ENCODE assay signal across 24 cellular contexts in the genomic region with DNA sequence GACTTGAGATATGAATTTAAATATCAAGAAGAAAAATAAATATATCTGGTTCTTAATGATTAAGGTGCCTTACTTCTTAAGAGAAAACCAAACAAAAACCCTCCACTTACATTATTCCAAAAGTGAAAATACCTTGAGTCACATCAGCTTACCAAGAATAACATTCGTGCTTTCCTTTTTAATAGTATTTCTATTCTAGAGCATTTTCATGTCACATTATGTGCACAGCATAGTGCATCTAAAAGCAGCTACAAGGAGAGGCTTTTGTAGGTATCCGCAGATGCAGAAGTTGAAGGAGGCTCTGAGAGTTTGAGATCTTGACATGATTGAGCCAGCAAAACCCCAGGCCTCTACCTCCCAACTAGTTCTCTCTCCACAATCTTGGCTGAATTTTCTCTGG.
DNase-seq lines count a peak whose midpoint lies in the region; ATAC-seq, FAIRE-seq and TF ChIP-seq lines count a peak whose summit lies in the region.
"Had no signal": no experiment of that assay in that cellular context is flagged by ENCODE, and none has a peak within 500 bp of the region (broad histone marks: within the 10 kb centered on the region; RNA-seq: fewer than 3 reads in every experiment).

No MANE protein-coding gene starts in this region.

- H3K4me3 ChIP-seq in GM12878 (no peak overlapping the region), H7 (ENCODE audit: insufficient read depth, low read depth, low read length) (no peak overlapping the region)
- H3K4me3 ChIP-seq: ascending aorta, K562, MG63, Peyer's patch, stomach, tibial nerve had no signal

- H3K4me2 ChIP-seq in GM12878 (ENCODE audit: control insufficient read depth, insufficient read depth) = no peak overlapping the region; the same call in 1 of the 2 replicates

- H3K9me3 ChIP-seq in GM12878 (replicated peaks; ENCODE audit: control insufficient read depth, insufficient read depth, low read length) = no peaks in the 10 kb centered on the region
- H3K9me3 ChIP-seq: ascending aorta, MG63, Peyer's patch, stomach, tibial nerve had no signal

- in situ Hi-C loops in GM12878 (cut with MboI) = no loop called here

- TF ChIP-seq CTCF in GM12878 (IDR thresholded peaks at IDR 0.05 in 2 of 3, conservative IDR thresholded peaks at IDR 0.05 in 1 of 3; ENCODE audit: control insufficient read depth in 2 of 3, extremely low read depth in 1 of 3, insufficient read depth in 1 of 3, low read depth in 3 of 3, low read length in 3 of 3) = no peak

- H3K27me3 ChIP-seq in GM12878 (replicated peaks in 1 of 2; ENCODE audit: control insufficient read depth in 2 of 2, insufficient read depth in 2 of 2, low read length in 1 of 2) = no peaks in the 10 kb centered on the region
- H3K27me3 ChIP-seq in H7 (ENCODE audit: control insufficient read depth, insufficient read depth, low read length) = no peaks in the 10 kb centered on the region
- H3K27me3 ChIP-seq: ascending aorta, MG63, Peyer's patch, stomach, tibial nerve had no signal

- DNase-seq in GM12878 (ENCODE audit: low read depth, low spot score) (no peak), NCI-H2081 treated with DMSO at 0.1 percent for 48 hours (lab: John Stamatoyannopoulos, UW) (no peak), OCI-M2 (lab: John Stamatoyannopoulos, UW; ENCODE audit: unreplicated experiment) (no peak), H7 (no peak)
- DNase-seq: activated CD4-positive, alpha-beta T cell treated with anti-CD3 and anti-CD28 coated beads, Interleukin-2, amount 10 ng/mL, durations not matched to agents 7 days and 5 days; left ventricle myocardium superior; MG63; naive thymus-derived CD4-positive, alpha-beta T cell; NCI-H1436; NCI-H510A treated with DMSO at 0.1 percent for 48 hours; nucleus accumbens; Peyer's patch; SIG-M5; stomach; SW 1271; T1000 had no signal

- SMC1A ChIA-PET in GM12878 (lab: Charles Lee; ENCODE audit: uncharacterized antibody, unreplicated experiment) = no interaction called here

- CTCF ChIA-PET in GM12878 (lab: Yijun Ruan, JAX) = interaction anchor here (0.7 to 1.5 kb wide), 3 partner anchors 9 to 1247 kb away, joined by 3 to 4 read pairs (median 3); no protein-coding TSS in a partner anchor

- no TSS peak for BruUV-seq in GM12878 (replicated peaks; lab: Mats Ljungman, UMichigan)

- H2AFZ ChIP-seq in GM12878 (ENCODE audit: control insufficient read depth, low read depth, low read length) = no peak overlapping the region; the same call in 1 of the 2 replicates

- RAD21 ChIA-PET in GM12878 (lab: Charles Lee; ENCODE audit: unreplicated experiment) = no interaction called here

- 0 out of 2 replicates have a peak overlapping the region, but pooled peaks have one; percentile 13 for H3K27ac ChIP-seq in GM12878 (ENCODE audit: control insufficient read depth, insufficient read depth)
- H3K27ac ChIP-seq: ascending aorta, Peyer's patch, stomach, tibial nerve had no signal

- no peaks in the 10 kb centered on the region for H4K20me1 ChIP-seq in GM12878 (ENCODE audit: control insufficient read depth, insufficient read depth)

- H3K9ac ChIP-seq in GM12878 (ENCODE audit: control insufficient read depth, insufficient read depth, low read length) = no peak overlapping the region

- intact Hi-C loops in GM12878 (cut with micrococcal nuclease; ENCODE audit: unreplicated experiment) = no loop called here

- WGBS in GM12878 (ENCODE audit: insufficient coverage, insufficient replicate concordance, low lambda C conversion rate, missing lambda C conversion rate) = 4% methylated on average over 2 of the region's 2 CpGs

- TF ChIP-seq EP300 in GM12878 (IDR thresholded peaks at IDR 0.05; ENCODE audit: borderline replicate concordance in 1 of 2, control insufficient read depth in 1 of 2, low read depth in 2 of 2, low read length in 2 of 2) = no peak

- H3K36me3 ChIP-seq in GM12878 (ENCODE audit: control insufficient read depth in 2 of 2, insufficient read depth in 2 of 2, low read length in 1 of 2) (no peaks in the 10 kb centered on the region), H7 (replicated peaks; ENCODE audit: control insufficient read depth, insufficient read depth, low read length) (no peaks in the 10 kb centered on the region)
- H3K36me3 ChIP-seq: MG63, Peyer's patch, stomach, tibial nerve had no signal

- peaks cover 13% of the 10 kb centered on the region; the same call in 1 of the 2 replicates for H3K4me1 ChIP-seq in GM12878 (ENCODE audit: control insufficient read depth, insufficient read depth, low read length)
- H3K4me1 ChIP-seq: Peyer's patch, stomach had no signal

- POLR2A ChIA-PET in GM12878 (lab: Charles Lee) = no interaction called here

- no peak for TF ChIP-seq POLR2A in GM12878 (IDR thresholded peaks at IDR 0.05; ENCODE audit: low read depth, low read length)

- FAIRE-seq in GM12878 (lab: Jason Lieb, UNC) = no peak
- FAIRE-seq: D721Med, K562 had no signal

- ATAC-seq in GM18867 (IDR thresholded peaks at IDR 0.05; ENCODE audit: unreplicated experiment) (peak; percentile 83), GM21526 (IDR thresholded peaks at IDR 0.05; ENCODE audit: low FRiP score, unreplicated experiment) (peak; percentile 77), HG03025 (IDR thresholded peaks at IDR 0.05; ENCODE audit: low FRiP score, unreplicated experiment) (peak; percentile 80), GM12878 (peak; percentile 76)
- ATAC-seq: activated naive CD4-positive, alpha-beta T cell treated with anti-CD3 and anti-CD28 coated beads, Interleukin-2, amount 50 U/mL, for 72 hours; K562; naive thymus-derived CD4-positive, alpha-beta T cell had no signal

- H3K79me2 ChIP-seq in GM12878 (ENCODE audit: control insufficient read depth, insufficient read depth, low read length) = no peaks in the 10 kb centered on the region

- TF ChIP-seq RAD21 in GM12878 (IDR thresholded peaks at IDR 0.05; ENCODE audit: insufficient read depth, low read depth, low read length) = peak; percentile 13; the same call in 1 of the 2 replicates

TF ChIP-seq in GM12878, 131 proteins besides CTCF, POLR2A, EP300 and RAD21 (continues in another document):
- no peak for TF ChIP-seq SPI1 (IDR thresholded peaks at IDR 0.05; ENCODE audit: borderline replicate concordance, insufficient read depth, low read depth, low read length)
- TF ChIP-seq CREB1 (IDR thresholded peaks at IDR 0.05; ENCODE audit: low read depth) = peak; percentile 35; the same call in 1 of the 2 replicates
- no peak for TF ChIP-seq RCOR1 (conservative IDR thresholded peaks at IDR 0.05; ENCODE audit: low read depth, low read length)
- TF ChIP-seq RUNX3 (IDR thresholded peaks at IDR 0.05; ENCODE audit: low read length) = peak; percentile 62
- no peak for TF ChIP-seq RELA (IDR thresholded peaks at IDR 0.05; ENCODE audit: borderline replicate concordance, partially characterized antibody)
- TF ChIP-seq WRNIP1 (IDR thresholded peaks at IDR 0.05; ENCODE audit: borderline replicate concordance, low read depth, low read length) = no peak
- TF ChIP-seq FOXM1 (IDR thresholded peaks at IDR 0.05; ENCODE audit: low read depth, low read length) = peak; percentile 77; the same call in 1 of the 2 replicates
- peak; percentile 49; the same call in 1 of the 2 replicates for TF ChIP-seq CREM (IDR thresholded peaks at IDR 0.05; ENCODE audit: low read depth)
- TF ChIP-seq, protein P1, sequence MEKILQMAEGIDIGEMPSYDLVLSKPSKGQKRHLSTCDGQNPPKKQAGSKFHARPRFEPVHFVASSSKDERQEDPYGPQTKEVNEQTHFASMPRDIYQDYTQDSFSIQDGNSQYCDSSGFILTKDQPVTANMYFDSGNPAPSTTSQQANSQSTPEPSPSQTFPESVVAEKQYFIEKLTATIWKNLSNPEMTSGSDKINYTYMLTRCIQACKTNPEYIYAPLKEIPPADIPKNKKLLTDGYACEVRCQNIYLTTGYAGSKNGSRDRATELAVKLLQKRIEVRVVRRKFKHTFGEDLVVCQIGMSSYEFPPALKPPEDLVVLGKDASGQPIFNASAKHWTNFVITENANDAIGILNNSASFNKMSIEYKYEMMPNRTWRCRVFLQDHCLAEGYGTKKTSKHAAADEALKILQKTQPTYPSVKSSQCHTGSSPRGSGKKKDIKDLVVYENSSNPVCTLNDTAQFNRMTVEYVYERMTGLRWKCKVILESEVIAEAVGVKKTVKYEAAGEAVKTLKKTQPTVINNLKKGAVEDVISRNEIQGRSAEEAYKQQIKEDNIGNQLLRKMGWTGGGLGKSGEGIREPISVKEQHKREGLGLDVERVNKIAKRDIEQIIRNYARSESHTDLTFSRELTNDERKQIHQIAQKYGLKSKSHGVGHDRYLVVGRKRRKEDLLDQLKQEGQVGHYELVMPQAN (conservative IDR thresholded peaks at IDR 0.05) = no peak
- TF ChIP-seq NBN (IDR thresholded peaks at IDR 0.05) = no peak
- TF ChIP-seq NR2C1 (IDR thresholded peaks at IDR 0.05) = no peak
- no peak for TF ChIP-seq NR2C2 (IDR thresholded peaks at IDR 0.05; ENCODE audit: borderline replicate concordance, control insufficient read depth, insufficient read length, low read depth)
- TF ChIP-seq ZZZ3 (IDR thresholded peaks at IDR 0.05; ENCODE audit: control insufficient read depth, insufficient read length, low read depth) = no peak
- no peak for TF ChIP-seq ZNF24 (IDR thresholded peaks at IDR 0.05)
- no peak for TF ChIP-seq SMAD5 (IDR thresholded peaks at IDR 0.05; ENCODE audit: low read depth)
- TF ChIP-seq CBFB (IDR thresholded peaks at IDR 0.05; ENCODE audit: low read depth) = no peak
- peak; percentile 90 for TF ChIP-seq MEF2A (IDR thresholded peaks at IDR 0.05; ENCODE audit: insufficient read depth, low read depth, low read length)
- no peak for TF ChIP-seq TCF12 (IDR thresholded peaks at IDR 0.05; ENCODE audit: low read depth, low read length)
- TF ChIP-seq SREBF2 (IDR thresholded peaks at IDR 0.05; ENCODE audit: low read length) = no peak
- TF ChIP-seq ELK1 (IDR thresholded peaks at IDR 0.05; ENCODE audit: low read depth, low read length) = no peak
- no peak for TF ChIP-seq IKZF2 (IDR thresholded peaks at IDR 0.05)
- TF ChIP-seq NFYA (IDR thresholded peaks at IDR 0.05; ENCODE audit: borderline replicate concordance, low read depth, low read length) = no peak
- TF ChIP-seq JUNB (IDR thresholded peaks at IDR 0.05) = peak; percentile 75
- no peak for TF ChIP-seq ZNF274 (IDR thresholded peaks at IDR 0.05; ENCODE audit: insufficient read depth, insufficient read length)
- peak; percentile 78; the same call in 1 of the 2 replicates for TF ChIP-seq NFIC (IDR thresholded peaks at IDR 0.05; ENCODE audit: low read depth, low read length)
